Comparison of ENCODE assay signal across 8 cellular contexts in genomic region chr16:648786-649589, GRCh38. TPM values are rescaled to one million over a fixed set of nuclear protein-coding genes. Genes with fewer than 3 reads are reported as not detected.
A peak's percentile ranks its signal among the peaks of the same experiment; 100 is the strongest.
DNase-seq lines count a peak whose midpoint lies in the region; ATAC-seq and TF ChIP-seq lines count a peak whose summit lies in the region.

WDR90 (plus strand) TSS chr16:649365; CDS start chr16:649417, 52 bp downstream.

- peaks cover 0 to 38% (median 17%) of the 10 kb centered on the region in 4 donors for H3K4me1 ChIP-seq in right lobe of liver

- 0% methylated on average over 2 of the region's 90 CpGs for WGBS in right lobe of liver (ENCODE audit: insufficient coverage, low coverage, low lambda C conversion rate, missing lambda C conversion rate)

- peak within 1 kb of the TSS; percentile 53 to 97 (median 82) for H3K4me3 ChIP-seq in dorsolateral prefrontal cortex
- peak within 1 kb of the TSS; percentile 46 to 88 (median 72) for H3K4me3 ChIP-seq in right lobe of liver

- POLR2A ChIA-PET in activated CD4-positive, alpha-beta memory T cell treated with anti-CD3 and anti-CD28 coated beads for 36 hours (lab: Charles Lee): interaction anchor here (0.6 to 2.8 kb wide), 6 partner anchors 13 to 1795 kb away, joined by 3 to 16 read pairs (median 4); partner anchors contain the start of genes METTL26, RHOT2 and STUB1

- peaks cover 5 to 21% of the 10 kb centered on the region in 2 donors for H3K36me3 Mint-ChIP-seq in CD14-positive monocyte
- H3K36me3 Mint-ChIP-seq in activated CD4-positive, alpha-beta memory T cell treated with anti-CD3 and anti-CD28 coated beads for 36 hours: peaks cover 1% of the 10 kb centered on the region

- no peaks in the 10 kb centered on the region for H3K9me3 ChIP-seq in right lobe of liver

- peak; percentile 92 for DNase-seq in CD14-positive monocyte (ENCODE audit: low spot score)
- DNase-seq in HK-2 (ENCODE audit: unreplicated experiment): peak; percentile 87
- peak; percentile 94 for DNase-seq in NCI-H82 (lab: John Stamatoyannopoulos, UW)
- DNase-seq in activated CD4-positive, alpha-beta memory T cell treated with anti-CD3 and anti-CD28 coated beads for 36 hours: peak; percentile 95
- DNase-seq in dorsolateral prefrontal cortex: peak; percentile 92 to 98 (median 95)
- DNase-seq in right lobe of liver: peak; percentile 95 to 97 (median 97)
- peak; percentile 94 for DNase-seq in stimulated activated CD4-positive, alpha-beta T cell treated with anti-CD3 and anti-CD28 coated beads, Interleukin-4, amount 100 ng/mL, for 1 hour

- H3K4me1 Mint-ChIP-seq in CD14-positive monocyte: peaks cover 32% of the 10 kb centered on the region
- H3K4me1 Mint-ChIP-seq in activated CD4-positive, alpha-beta memory T cell treated with anti-CD3 and anti-CD28 coated beads for 36 hours (ENCODE audit: low read depth): peaks cover 16% of the 10 kb centered on the region

- H3K27me3 Mint-ChIP-seq in CD14-positive monocyte (ENCODE audit: low read depth in 3 of 3): peaks cover 0 to 3% (median 0%) of the 10 kb centered on the region in 3 donors
- no peaks in the 10 kb centered on the region for H3K27me3 Mint-ChIP-seq in activated CD4-positive, alpha-beta memory T cell treated with anti-CD3 and anti-CD28 coated beads for 36 hours

- H3K9me3 Mint-ChIP-seq in CD14-positive monocyte: peaks cover 0 to 2% (median 0%) of the 10 kb centered on the region in 7 donors
- H3K9me3 Mint-ChIP-seq in activated CD4-positive, alpha-beta memory T cell treated with anti-CD3 and anti-CD28 coated beads for 36 hours: no peaks in the 10 kb centered on the region

- H3K27me3 ChIP-seq in dorsolateral prefrontal cortex (no peaks in the 10 kb centered on the region), right lobe of liver (no peaks in the 10 kb centered on the region)

- H3K27ac ChIP-seq in dorsolateral prefrontal cortex (peak within 1 kb of the TSS in 57 of 59 donors; percentile 23 to 96 (median 85)), right lobe of liver (peak within 1 kb of the TSS; percentile 86 to 94 (median 89))

- H3K27ac Mint-ChIP-seq in CD14-positive monocyte: peak within 1 kb of the TSS; percentile 72 to 91 (median 87)
- peak within 1 kb of the TSS; percentile 56 for H3K27ac Mint-ChIP-seq in activated CD4-positive, alpha-beta memory T cell treated with anti-CD3 and anti-CD28 coated beads for 36 hours

- peak within 1 kb of the TSS; percentile 73 to 85 for H3K4me3 Mint-ChIP-seq in CD14-positive monocyte
- H3K4me3 Mint-ChIP-seq in activated CD4-positive, alpha-beta memory T cell treated with anti-CD3 and anti-CD28 coated beads for 36 hours: peak within 1 kb of the TSS; percentile 79

- CTCF ChIA-PET in activated CD4-positive, alpha-beta memory T cell treated with anti-CD3 and anti-CD28 coated beads for 36 hours (lab: Charles Lee): interaction anchor here (0.8 to 1.3 kb wide), 11 partner anchors 9 to 542 kb away, joined by 3 to 13 read pairs (median 4); partner anchors contain the start of genes METTL26, RHOT2 and STUB1

- TF ChIP-seq POLR2A in right lobe of liver (IDR thresholded peaks at IDR 0.05): peak; percentile 77

- intact Hi-C loops in CD14-positive monocyte (cut with micrococcal nuclease): no loop called here
- intact Hi-C loops in activated CD4-positive, alpha-beta memory T cell treated with anti-CD3 and anti-CD28 coated beads for 36 hours (cut with micrococcal nuclease): loop anchor here (1.0 kb wide), 1 partner anchor 60 kb away; no protein-coding TSS in a partner anchor
- intact Hi-C loops in dorsolateral prefrontal cortex (cut with DNase I): no loop called here
- intact Hi-C loops in right lobe of liver (cut with DNase I): no loop called here

- ATAC-seq in GM19455 (IDR thresholded peaks at IDR 0.05; ENCODE audit: unreplicated experiment) (peak; percentile 68), right lobe of liver (peak; percentile 56 to 61 (median 58))

- TF ChIP-seq CTCF in CD14-positive monocyte (IDR thresholded peaks at IDR 0.05) (no peak), dorsolateral prefrontal cortex (IDR thresholded peaks at IDR 0.05 in 54 of 56, conservative IDR thresholded peaks at IDR 0.05 in 2 of 56; ENCODE audit: low read depth in 1 of 56, partially characterized antibody in 56 of 56) (peak in 30 of 56 donors; percentile 3 to 53 (median 28)), right lobe of liver (IDR thresholded peaks at IDR 0.05) (no peak)

- no peaks in the 10 kb centered on the region for H3K36me3 ChIP-seq in right lobe of liver

RNA-seq across cellular contexts. Expression of gene WDR90, which starts in this region (rescaled TPM):
- polyA plus RNA-seq in CD14-positive monocyte: 1 to 10 TPM in 1 of 2 donors, under 1 TPM in 1; 0.13 to 1.1 TPM
- total RNA-seq in activated CD4-positive, alpha-beta memory T cell treated with anti-CD3 and anti-CD28 coated beads for 36 hours: 10 to 100 TPM; 52.8 to 58.2 TPM
- 10 to 100 TPM; 12.5 to 50.4 (median 25.7) TPM for total RNA-seq in dorsolateral prefrontal cortex
- total RNA-seq in right lobe of liver: 10 to 100 TPM in 4 of 6 experiments, 1 to 10 TPM in 2; 7.2 to 18.1 (median 11.8) TPM

Comparison
In these comparisons a context has a peak if more than half of its experiments do, and no peak if none do; other contexts are left out.
1. Peak in every context shown above with its lines: DNase-seq, ATAC-seq, H3K4me3 ChIP-seq and H3K27ac ChIP-seq.
2. CTCF ChIP-seq: peak in dorsolateral prefrontal cortex (30 of 56); none in CD14-positive monocyte (single experiment) and right lobe of liver (0 of 4).